In genomic region chr1:31671147-31671546, GRCh38 we compare ENCODE assay signal across 22 cellular contexts. TPM values are rescaled to one million over a fixed set of nuclear protein-coding genes. Genes with fewer than 3 reads are reported as not detected.
DNase-seq lines count a peak whose midpoint lies in the region; ATAC-seq, FAIRE-seq and TF ChIP-seq lines count a peak whose summit lies in the region.
"Had no signal": no experiment of that assay in that cellular context is flagged by ENCODE, and none has a peak within 500 bp of the region (broad histone marks: within the 10 kb centered on the region; RNA-seq: fewer than 3 reads in every experiment).

No MANE protein-coding gene starts in this region.

- H3K4me3 Mint-ChIP-seq in brain: peak overlapping the region in 2 of 5 experiments; percentile 14 to 57
- H3K4me3 Mint-ChIP-seq in endothelial cell (ENCODE audit: unreplicated experiment): no peak overlapping the region
- H3K4me3 Mint-ChIP-seq: activated B cell treated with CpG ODN at 0.5 μM for 24 hours, immature natural killer cell had no signal

- no peak for ATAC-seq in GM21423 (IDR thresholded peaks at IDR 0.05; ENCODE audit: unreplicated experiment)

- no peaks in the 10 kb centered on the region for H3K9me3 ChIP-seq in keratinocyte (ENCODE audit: control insufficient read depth, low read depth, low read length)
- no peaks in the 10 kb centered on the region for H3K9me3 ChIP-seq in stomach
- H3K9me3 ChIP-seq in HAP-1: no peaks in the 10 kb centered on the region

- no peak for TF ChIP-seq CTCF in brain (conservative IDR thresholded peaks at IDR 0.05)
- no peak for TF ChIP-seq CTCF in keratinocyte (optimal IDR thresholded peaks at IDR 0.05 in 1 of 3, IDR thresholded peaks at IDR 0.05 in 1 of 3, conservative IDR thresholded peaks at IDR 0.05 in 1 of 3; ENCODE audit: extremely low read depth in 1 of 3, insufficient read depth in 2 of 3, low read length in 3 of 3)
- no peak for TF ChIP-seq CTCF in stomach (IDR thresholded peaks at IDR 0.05)
- TF ChIP-seq CTCF in endothelial cell (IDR thresholded peaks at IDR 0.05; ENCODE audit: unreplicated experiment): no peak

- no peaks in the 10 kb centered on the region for H4K20me1 ChIP-seq in keratinocyte (ENCODE audit: control insufficient read depth, extremely low read depth, insufficient read depth, low read length)

- H3K9me3 Mint-ChIP-seq in brain (no peaks in the 10 kb centered on the region), endothelial cell (ENCODE audit: unreplicated experiment) (no peaks in the 10 kb centered on the region)
- H3K9me3 Mint-ChIP-seq: activated B cell treated with CpG ODN at 0.5 μM for 24 hours; activated naive CD8-positive, alpha-beta T cell treated with anti-CD3 and anti-CD28 coated beads for 36 hours; immature natural killer cell had no signal

- intact Hi-C loops in stomach (cut with DNase I; ENCODE audit: low total_unique reads): loop anchor here (5.0 kb wide), 1 partner anchor 36 kb away; no protein-coding TSS in a partner anchor

- H3K27me3 Mint-ChIP-seq in brain (peaks cover under 1% of the 10 kb centered on the region), endothelial cell (ENCODE audit: unreplicated experiment) (peaks cover 12% of the 10 kb centered on the region)

- no peak for TF ChIP-seq POLR2A in stomach (IDR thresholded peaks at IDR 0.05)

- H3K27me3 ChIP-seq in H7 (ENCODE audit: control insufficient read depth, insufficient read depth, low read length) (no peaks in the 10 kb centered on the region), keratinocyte (ENCODE audit: control insufficient read depth, extremely low read depth, insufficient read depth, low read length) (no peaks in the 10 kb centered on the region), stomach (no peaks in the 10 kb centered on the region), HAP-1 (ENCODE audit: low read depth) (peaks cover 16% of the 10 kb centered on the region)

- H3K36me3 ChIP-seq in H7 (replicated peaks; ENCODE audit: control insufficient read depth, insufficient read depth, low read length) (no peaks in the 10 kb centered on the region), keratinocyte (ENCODE audit: control insufficient read depth in 2 of 2, extremely low read depth in 1 of 2, insufficient read depth in 2 of 2, low read length in 2 of 2) (peaks cover 14 to 44% of the 10 kb centered on the region in 2 experiments), stomach (peaks cover 0 to 15% (median 0%) of the 10 kb centered on the region in 4 donors), HAP-1 (replicated peaks) (no peaks in the 10 kb centered on the region)

- FAIRE-seq in keratinocyte (lab: Jason Lieb, UNC): no peak
- FAIRE-seq: urothelium cell line had no signal

- H3K4me3 ChIP-seq in H7 (ENCODE audit: insufficient read depth, low read depth, low read length) (no peak overlapping the region), keratinocyte (ENCODE audit: control insufficient read depth in 2 of 3, extremely low read depth in 1 of 3, insufficient read depth in 2 of 3, low read depth in 1 of 3, low read length in 3 of 3) (no peak overlapping the region), stomach (no peak overlapping the region), HAP-1 (no peak overlapping the region)

- no peak overlapping the region for H2AFZ ChIP-seq in keratinocyte (ENCODE audit: control insufficient read depth, low read length)

- no peak for TF ChIP-seq EP300 in stomach (IDR thresholded peaks at IDR 0.05)

- 83 to 95% (median 89%) methylated on average over 10 to 11 of the region's 11 CpGs for WGBS in stomach, 5 donors

- H3K9me1 ChIP-seq in keratinocyte (ENCODE audit: control insufficient read depth, extremely low read depth, insufficient read depth, low read length): peaks cover 3% of the 10 kb centered on the region

- no peak overlapping the region for H3K4me2 ChIP-seq in keratinocyte (ENCODE audit: control insufficient read depth, extremely low read depth, insufficient read depth, low read depth, low read length)

- H3K27ac Mint-ChIP-seq in brain: peak overlapping the region; percentile 64 to 97 (median 92)
- H3K27ac Mint-ChIP-seq in endothelial cell (ENCODE audit: unreplicated experiment): no peak overlapping the region
- H3K27ac Mint-ChIP-seq: activated B cell treated with CpG ODN at 0.5 μM for 24 hours; activated naive CD8-positive, alpha-beta T cell treated with anti-CD3 and anti-CD28 coated beads for 36 hours; immature natural killer cell had no signal

- no peaks in the 10 kb centered on the region for H3K36me3 Mint-ChIP-seq in brain
- peaks cover 4% of the 10 kb centered on the region for H3K36me3 Mint-ChIP-seq in endothelial cell (ENCODE audit: low read depth, unreplicated experiment)
- H3K36me3 Mint-ChIP-seq: activated naive CD8-positive, alpha-beta T cell treated with anti-CD3 and anti-CD28 coated beads for 36 hours; CD14-positive monocyte; immature natural killer cell had no signal

- DNase-seq in H7 (peak; percentile 52), keratinocyte (ENCODE audit: low read depth, low spot score) (no peak), stomach (no peak), amygdala (lab: John Stamatoyannopoulos, UW) (no peak), endothelial cell (ENCODE audit: low spot score) (no peak), HAP-1 (ENCODE audit: low spot score in 2 of 2) (no peak)
- DNase-seq: activated B cell treated with CpG ODN at 0.5 μM for 24 hours; activated CD4-positive, alpha-beta T cell treated with anti-CD3 and anti-CD28 coated beads, Interleukin-2, amount 50 U/mL, for 4 hours; activated CD8-positive, alpha-beta memory T cell treated with anti-CD3 and anti-CD28 coated beads, Interleukin-2, amount 50 U/mL, for 4 hours; activated naive CD8-positive, alpha-beta T cell treated with anti-CD3 and anti-CD28 coated beads for 36 hours; HCEC 1CT; immature natural killer cell; NCI-H1436; NCI-H2107; NCI-H510A; T-helper 9 cell had no signal

- H3K4me1 Mint-ChIP-seq in brain: peaks cover 94% of the 10 kb centered on the region
- H3K4me1 Mint-ChIP-seq in endothelial cell (ENCODE audit: unreplicated experiment): peaks cover 15% of the 10 kb centered on the region

- dilution Hi-C loops in keratinocyte (cut with MboI; ENCODE audit: extremely low pct_ligation_motif_present, low sequenced_read_pairs): no loop called here

- H3K4me1 ChIP-seq in keratinocyte (ENCODE audit: control insufficient read depth, extremely low read depth, insufficient read depth, low read length) (peaks cover 41% of the 10 kb centered on the region), stomach (peaks cover 29 to 86% (median 59%) of the 10 kb centered on the region in 4 donors), HAP-1 (no peaks in the 10 kb centered on the region)

- in situ Hi-C loops in HAP-1 (cut with MboI; ENCODE audit: low sequenced_read_pairs): no loop called here

- peak overlapping the region; percentile 9 for H3K9ac ChIP-seq in keratinocyte (ENCODE audit: control insufficient read depth, extremely low read depth, insufficient read depth, low read length)

- H3K27ac ChIP-seq in keratinocyte (ENCODE audit: control insufficient read depth, insufficient read depth, low read length) (no peak overlapping the region), stomach (peak overlapping the region in 4 of 5 donors; percentile 72 to 88 (median 84))

- H3K79me2 ChIP-seq in keratinocyte (ENCODE audit: control insufficient read depth, insufficient read depth, low read length): no peaks in the 10 kb centered on the region

RNA-seq across cellular contexts. Expression of gene PEF1, which starts 26.5 kb away (rescaled TPM):
- 95.7 and 129 TPM in 2 replicates for total RNA-seq in H7 (2014; rRNA removed; shearing (Covaris generic))
- polyA plus RNA-seq in brain (ENCODE audit: insufficient read depth, low read depth, low replicate concordance): 142 TPM
- 72.2 to 107 TPM (median 90.1 TPM) in 3 replicates for polyA plus RNA-seq in keratinocyte
- 33.3 TPM for polyA plus RNA-seq in keratinocyte (2011; ENCODE audit: low read depth)
- polyA plus RNA-seq in keratinocyte (2011; cell fraction: cytosol; rRNA removed): 83.2 and 85.4 TPM in 2 replicates
- 59.0 and 66.8 TPM in 2 replicates for polyA plus RNA-seq in keratinocyte (2011; cell fraction: nucleus; rRNA removed)
- polyA plus RNA-seq in keratinocyte (2012; ENCODE audit: low replicate concordance): 67.9 and 68.1 TPM in 2 replicates
- 99.8 to 160 TPM (median 138 TPM) in 3 replicates for polyA minus RNA-seq in keratinocyte
- 80.4 TPM for polyA minus RNA-seq in keratinocyte (2011; cell fraction: cytosol; rRNA and poly(A)+ RNA removed)
- 29.3 and 34.7 TPM in 2 replicates for polyA minus RNA-seq in keratinocyte (2011; cell fraction: nucleus; rRNA and poly(A)+ RNA removed)
- 10 to 100 TPM; 19.7 to 91.0 (median 69.6) TPM for total RNA-seq in stomach
- 10 to 100 TPM; 54.7 to 71.9 (median 62.7) TPM for polyA plus RNA-seq in stomach
- total RNA-seq in endothelial cell (ENCODE audit: unreplicated experiment): 70.9 TPM

RNA-seq across cellular contexts. Expression of gene COL16A1, which starts 32.7 kb away (rescaled TPM):
- total RNA-seq in H7 (2014; rRNA removed; shearing (Covaris generic)): 10.3 and 13.8 TPM in 2 replicates
- polyA plus RNA-seq in brain (ENCODE audit: insufficient read depth, low read depth, low replicate concordance): 4.9 TPM
- 31.2 to 75.5 TPM (median 43.4 TPM) in 3 replicates for polyA plus RNA-seq in keratinocyte
- polyA plus RNA-seq in keratinocyte (2011; ENCODE audit: low read depth): 39.2 TPM
- polyA plus RNA-seq in keratinocyte (2011; cell fraction: cytosol; rRNA removed): 5.4 and 11.0 TPM in 2 replicates
- 155 and 217 TPM in 2 replicates for polyA plus RNA-seq in keratinocyte (2011; cell fraction: nucleus; rRNA removed)
- 49.0 and 79.2 TPM in 2 replicates for polyA plus RNA-seq in keratinocyte (2012; ENCODE audit: low replicate concordance)
- polyA minus RNA-seq in keratinocyte: 55.1 to 84.1 TPM (median 79.1 TPM) in 3 replicates
- 33.4 TPM for polyA minus RNA-seq in keratinocyte (2011; cell fraction: cytosol; rRNA and poly(A)+ RNA removed)
- polyA minus RNA-seq in keratinocyte (2011; cell fraction: nucleus; rRNA and poly(A)+ RNA removed): 157 and 192 TPM in 2 replicates
- 100 to 1,000 TPM in 3 of 5 donors, 10 to 100 TPM in 2; 64.2 to 127 (median 118) TPM for total RNA-seq in stomach
- polyA plus RNA-seq in stomach: 10 to 100 TPM; 19.8 to 27.4 (median 24.7) TPM
- 5.3 TPM for total RNA-seq in endothelial cell (ENCODE audit: unreplicated experiment)
- polyA plus RNA-seq: CD14-positive monocyte, immature natural killer cell had no signal

RNA-seq across cellular contexts. Expression of gene HCRTR1, which starts 53.7 kb away (rescaled TPM):
- not detected in 2 replicates for total RNA-seq in H7 (2014; rRNA removed; shearing (Covaris generic))
- polyA plus RNA-seq in brain (ENCODE audit: insufficient read depth, low read depth, low replicate concordance) (not detected), keratinocyte (not detected in 3 replicates), stomach (not detected)
- not detected for polyA plus RNA-seq in keratinocyte (2011; ENCODE audit: low read depth)
- polyA plus RNA-seq in keratinocyte (2011; cell fraction: cytosol; rRNA removed): not detected in 2 replicates
- not detected in 2 replicates for polyA plus RNA-seq in keratinocyte (2011; cell fraction: nucleus; rRNA removed)
- polyA plus RNA-seq in keratinocyte (2012; ENCODE audit: low replicate concordance): not detected in 2 replicates
- not detected in 3 replicates for polyA minus RNA-seq in keratinocyte
- polyA minus RNA-seq in keratinocyte (2011; cell fraction: cytosol; rRNA and poly(A)+ RNA removed): not detected
- not detected in 2 replicates for polyA minus RNA-seq in keratinocyte (2011; cell fraction: nucleus; rRNA and poly(A)+ RNA removed)
- total RNA-seq in stomach (not detected), endothelial cell (ENCODE audit: unreplicated experiment) (not detected)
- total RNA-seq: activated B cell treated with CpG ODN at 0.5 μM for 24 hours; activated naive CD8-positive, alpha-beta T cell treated with anti-CD3 and anti-CD28 coated beads for 36 hours; M059J; mucosa of gallbladder had no signal
- polyA plus RNA-seq: CD14-positive monocyte, immature natural killer cell had no signal
